In genomic region chr19:41637484-41637883, GRCh38 we compare ENCODE assay signal across 21 cellular contexts. TPM values are rescaled to one million over a fixed set of nuclear protein-coding genes. Genes with fewer than 3 reads are reported as not detected.
"Had no signal": no experiment of that assay in that cellular context is flagged by ENCODE, and none has a peak within 500 bp of the region (broad histone marks: within the 10 kb centered on the region; RNA-seq: fewer than 3 reads in every experiment).

No MANE protein-coding gene starts in this region.

- H3K9me3 ChIP-seq: body of pancreas, pancreas had no signal

- DNase-seq: activated B cell treated with CpG ODN at 0.5 μM for 24 hours; activated CD4-positive, alpha-beta T cell treated with anti-CD3 and anti-CD28 coated beads, Interleukin-2, amount 10 ng/mL, durations not matched to agents 24 days and 14 days; activated naive CD4-positive, alpha-beta T cell treated with anti-CD3 and anti-CD28 coated beads, Interleukin-2, amount 50 U/mL, for 16 hours; activated T-cell treated with anti-CD3 and anti-CD28 coated beads for 4 hours; cerebellar nuclear complex; erythroblast; hippocampal formation; left ventricle myocardium superior; pancreas; retina; stimulated activated CD4-positive, alpha-beta T cell treated with anti-CD3 and anti-CD28 coated beads, Interleukin-15, amount 100 ng/mL, for 24 hours; stimulated activated CD4-positive, alpha-beta T cell treated with anti-CD3 and anti-CD28 coated beads, Interleukin-4, amount 100 ng/mL, for 24 hours had no signal

- H3K9me3 Mint-ChIP-seq: activated CD4-positive, alpha-beta T cell treated with anti-CD3 and anti-CD28 coated beads, Interleukin-2, amount 10 ng/mL, durations not matched to agents 24 days and 14 days; activated T-helper 2 cell treated with anti-CD3 and anti-CD28 coated beads, Interferon-gamma antibody, Interleukin-2, Interleukin-4, amounts not matched to agents 10 μg/mL and 5 μg/mL and 100 μg/mL, durations not matched to agents 14 hours and 24 hours and 36 hours; stimulated activated naive CD8-positive, alpha-beta T cell treated with anti-CD3 and anti-CD28 coated beads, Interleukin-15, Interleukin-2, amounts not matched to agents 100 ng/mL and 50 ng/mL, for 24 hours had no signal

- H3K27me3 Mint-ChIP-seq: dendritic cell treated with granulocyte-macrophage colony-stimulating factor and Interleukin-4, amounts not matched to agents 40 ng/mL and 50 ng/mL, for 4 days had no signal

- H3K36me3 ChIP-seq: pancreas had no signal

- H3K4me3 ChIP-seq: body of pancreas, pancreas had no signal

- ATAC-seq: body of pancreas, left ventricle myocardium superior, pancreas had no signal

- FAIRE-seq: pancreas had no signal

- H3K27ac ChIP-seq: body of pancreas, pancreas had no signal

- H3K27me3 ChIP-seq: body of pancreas, pancreas had no signal

- H3K4me3 Mint-ChIP-seq: activated B cell treated with CpG ODN at 0.5 μM for 24 hours; activated CD4-positive, alpha-beta T cell treated with anti-CD3 and anti-CD28 coated beads, Interleukin-2, amount 10 ng/mL, durations not matched to agents 24 days and 14 days; dendritic cell treated with granulocyte-macrophage colony-stimulating factor and Interleukin-4, amounts not matched to agents 40 ng/mL and 50 ng/mL, for 4 days; stimulated activated naive CD8-positive, alpha-beta T cell treated with anti-CD3 and anti-CD28 coated beads, Interleukin-15, Interleukin-2, amounts not matched to agents 100 ng/mL and 50 ng/mL, for 24 hours had no signal

- H3K4me1 ChIP-seq: body of pancreas, pancreas had no signal

- H3K27ac Mint-ChIP-seq: activated B cell treated with CpG ODN at 0.5 μM for 24 hours; activated CD4-positive, alpha-beta T cell treated with anti-CD3 and anti-CD28 coated beads, Interleukin-2, amount 10 ng/mL, durations not matched to agents 24 days and 14 days; activated T-helper 2 cell treated with anti-CD3 and anti-CD28 coated beads, Interferon-gamma antibody, Interleukin-2, Interleukin-4, amounts not matched to agents 10 μg/mL and 5 μg/mL and 100 μg/mL, durations not matched to agents 14 hours and 24 hours and 36 hours; dendritic cell treated with granulocyte-macrophage colony-stimulating factor and Interleukin-4, amounts not matched to agents 40 ng/mL and 50 ng/mL, for 4 days; stimulated activated naive CD8-positive, alpha-beta T cell treated with anti-CD3 and anti-CD28 coated beads, Interleukin-15, Interleukin-2, amounts not matched to agents 100 ng/mL and 50 ng/mL, for 24 hours had no signal

- H3K4me1 Mint-ChIP-seq: activated B cell treated with CpG ODN at 0.5 μM for 24 hours; activated CD4-positive, alpha-beta T cell treated with anti-CD3 and anti-CD28 coated beads, Interleukin-2, amount 10 ng/mL, durations not matched to agents 24 days and 14 days had no signal

RNA-seq across cellular contexts. Expression of gene CEACAM4, which starts 10.6 kb away (rescaled TPM):
- total RNA-seq: activated B cell treated with CpG ODN at 0.5 μM for 24 hours; activated CD4-positive, alpha-beta T cell treated with anti-CD3 and anti-CD28 coated beads, Interleukin-2, amount 10 ng/mL, durations not matched to agents 24 days and 14 days; activated T-helper 2 cell treated with anti-CD3 and anti-CD28 coated beads, Interferon-gamma antibody, Interleukin-2, Interleukin-4, amounts not matched to agents 10 μg/mL and 5 μg/mL and 100 μg/mL, durations not matched to agents 14 hours and 24 hours and 36 hours; kidney epithelial cell; temporal lobe; urinary bladder had no signal
- polyA plus RNA-seq: neural cell had no signal

RNA-seq across cellular contexts. Expression of gene CEACAM7, which starts 50.6 kb away (rescaled TPM):
- total RNA-seq: activated B cell treated with CpG ODN at 0.5 μM for 24 hours; activated CD4-positive, alpha-beta T cell treated with anti-CD3 and anti-CD28 coated beads, Interleukin-2, amount 10 ng/mL, durations not matched to agents 24 days and 14 days; activated T-helper 2 cell treated with anti-CD3 and anti-CD28 coated beads, Interferon-gamma antibody, Interleukin-2, Interleukin-4, amounts not matched to agents 10 μg/mL and 5 μg/mL and 100 μg/mL, durations not matched to agents 14 hours and 24 hours and 36 hours; kidney epithelial cell; left ventricle myocardium superior; mesenteric fat pad; temporal lobe; urinary bladder had no signal
- polyA plus RNA-seq: neural cell, urinary bladder had no signal
